ENCODE assay signal across 6 cellular contexts in the genomic region with DNA sequence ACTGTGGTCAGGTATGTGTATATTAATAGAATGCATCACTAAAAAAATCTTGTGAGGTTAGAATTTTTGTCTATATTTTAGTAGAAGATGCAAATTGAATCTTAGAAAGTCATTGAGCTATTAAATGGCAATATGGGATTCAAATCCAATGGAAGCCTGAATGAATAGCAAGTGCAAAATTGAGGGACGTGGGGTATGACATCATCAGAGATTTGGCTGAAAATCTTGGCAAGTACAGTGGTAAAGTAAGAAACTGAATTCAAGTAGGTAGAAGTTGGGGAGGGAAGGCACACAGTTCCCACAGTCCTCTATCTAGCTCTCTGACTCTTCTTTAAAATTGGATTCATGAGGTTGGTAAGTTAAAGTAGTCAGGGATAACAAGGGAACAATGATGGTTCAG.
"Had no signal": no experiment of that assay in that cellular context is flagged by ENCODE, and none has a peak within 500 bp of the region (broad histone marks: within the 10 kb centered on the region; RNA-seq: fewer than 3 reads in every experiment).

No MANE protein-coding gene starts in this region.

- H3K4me2 ChIP-seq: KMS-11 had no signal

- H3K27ac ChIP-seq: HL-60, KMS-11 had no signal

- H3K9ac ChIP-seq: KMS-11 had no signal

- ATAC-seq: K562 had no signal

- DNase-seq: KBM-7, KG1 had no signal

- H3K4me3 ChIP-seq: K562 had no signal

- FAIRE-seq: HTR-8/SVneo, K562 had no signal
